In genomic region chr20:53589341-53590065, GRCh38 we compare ENCODE assay signal across 8 cellular contexts. TPM values are rescaled to one million over a fixed set of nuclear protein-coding genes. Genes with fewer than 3 reads are reported as not detected.
A peak's percentile ranks its signal among the peaks of the same experiment; 100 is the strongest.
DNase-seq lines count a peak whose midpoint lies in the region; ATAC-seq and TF ChIP-seq lines count a peak whose summit lies in the region.
"Not testable (repeated sequence)": the region's sequence is repeated elsewhere in the genome, so short reads cannot be mapped to it uniquely, and the experiment has no call there.

No MANE protein-coding gene starts in this region.

- not testable (repeated sequence) for H3K9me2 ChIP-seq in PC-9 (ENCODE audit: insufficient read depth)

- H3K27me3 ChIP-seq in BLaER1 treated with 17β-estradiol and CSF1 and Interleukin-3, amounts not matched to agents 10 nM and 100 nM; PC-9 (ENCODE audit: insufficient read depth, low read depth); left ventricle myocardium inferior (ENCODE audit: low read depth): not testable (repeated sequence)

- intact Hi-C loops in PC-9 (cut with micrococcal nuclease; ENCODE audit: unreplicated experiment) = loop anchor here (5.0 kb wide), 2 partner anchors 278 to 328 kb away; no protein-coding TSS in a partner anchor
- intact Hi-C loops in left ventricle myocardium inferior (cut with micrococcal nuclease) = loop anchor here (10.0 kb wide), 1 partner anchor 145 kb away; no protein-coding TSS in a partner anchor

- POLR2A ChIA-PET in PC-9 (lab: Charles Lee; ENCODE audit: unreplicated experiment) = interaction anchor here (0.6 kb wide), 1 partner anchor 9 kb away, joined by 3 read pairs; no protein-coding TSS in a partner anchor
- POLR2A ChIA-PET in naive thymus-derived CD8-positive, alpha-beta T cell (lab: Charles Lee) = interaction anchor here (0.7 to 8.0 kb wide), 4 partner anchors 8 to 302 kb away, joined by 3 to 88 read pairs (median 4); no protein-coding TSS in a partner anchor

- H3K27me3 Mint-ChIP-seq in naive thymus-derived CD8-positive, alpha-beta T cell; stimulated activated naive B cell treated with anti-CD40 and anti-IgM and Interleukin-4, amounts not matched to agents 10 μg/mL and 1 μg/mL and 100 μg/mL, for 72 hours: not testable (repeated sequence)

- DNase-seq in HS-5 (ENCODE audit: low read depth) = peak; percentile 61
- DNase-seq in PC-9; choroid plexus epithelial cell (ENCODE audit: low read depth); left ventricle myocardium inferior; naive thymus-derived CD8-positive, alpha-beta T cell: not testable (repeated sequence)
- DNase-seq in activated CD8-positive, alpha-beta memory T cell treated with anti-CD3 and anti-CD28 coated beads for 24 hours = peak; percentile 61
- peak; percentile 41 for DNase-seq in stimulated activated naive B cell treated with anti-CD40 and anti-IgM and Interleukin-4, amounts not matched to agents 10 μg/mL and 1 μg/mL and 100 μg/mL, for 72 hours

- peak overlapping the region; percentile 76 to 94 (median 90) for H3K4me3 ChIP-seq in BLaER1 treated with 17β-estradiol and CSF1 and Interleukin-3, amounts not matched to agents 10 nM and 100 nM
- H3K4me3 ChIP-seq in PC-9 (peak overlapping the region; percentile 99), choroid plexus epithelial cell (ENCODE audit: low read depth, low read length) (peak overlapping the region; percentile 14), left ventricle myocardium inferior (peak overlapping the region; percentile 97)

- peak overlapping the region; percentile 95 to 100 (median 100); a peak in 21 of 22 replicates for H3K27ac ChIP-seq in BLaER1 treated with 17β-estradiol and CSF1 and Interleukin-3, amounts not matched to agents 10 nM and 100 nM
- H3K27ac ChIP-seq in PC-9 (peak overlapping the region; percentile 98), left ventricle myocardium inferior (replicated peaks) (peak overlapping the region; percentile 99)

- not testable (repeated sequence) for TF ChIP-seq CTCF in PC-9 (conservative IDR thresholded peaks at IDR 0.05); choroid plexus epithelial cell (conservative IDR thresholded peaks at IDR 0.05; ENCODE audit: low read depth, low read length); left ventricle myocardium inferior (IDR thresholded peaks at IDR 0.05; ENCODE audit: borderline replicate concordance)

- H3F3A ChIP-seq in PC-9 (ENCODE audit: insufficient read depth, low read depth) = peaks cover 21% of the 10 kb centered on the region

- peaks cover 0 to 12% (median 0%) of the 10 kb centered on the region in 11 experiments; a peak in 4 of 22 replicates for H3K36me3 ChIP-seq in BLaER1 treated with 17β-estradiol and CSF1 and Interleukin-3, amounts not matched to agents 10 nM and 100 nM
- H3K36me3 ChIP-seq in PC-9 (ENCODE audit: low read depth) = peaks cover 24% of the 10 kb centered on the region
- H3K36me3 ChIP-seq in left ventricle myocardium inferior = not testable (repeated sequence)

- not testable (repeated sequence) for H3K9me3 Mint-ChIP-seq in naive thymus-derived CD8-positive, alpha-beta T cell; stimulated activated naive B cell treated with anti-CD40 and anti-IgM and Interleukin-4, amounts not matched to agents 10 μg/mL and 1 μg/mL and 100 μg/mL, for 72 hours

- not testable (repeated sequence) for ATAC-seq in naive thymus-derived CD8-positive, alpha-beta T cell
- ATAC-seq in stimulated activated naive B cell treated with anti-CD40 and anti-IgM and Interleukin-4, amounts not matched to agents 10 μg/mL and 1 μg/mL and 100 μg/mL, for 72 hours (replicated peaks) = peak; percentile 8 to 10

- H2AFZ ChIP-seq in PC-9 = not testable (repeated sequence)

- H3K4me2 ChIP-seq in BLaER1 treated with 17β-estradiol and CSF1 and Interleukin-3, amounts not matched to agents 10 nM and 100 nM = peak overlapping the region; percentile 71 to 94 (median 90)
- peak overlapping the region; percentile 94 for H3K4me2 ChIP-seq in PC-9

- H3K4me1 ChIP-seq in BLaER1 treated with 17β-estradiol and CSF1 and Interleukin-3, amounts not matched to agents 10 nM and 100 nM = peaks cover 23 to 42% (median 30%) of the 10 kb centered on the region in 10 experiments
- H3K4me1 ChIP-seq in PC-9 (replicated peaks; ENCODE audit: insufficient read depth) = peaks cover 62% of the 10 kb centered on the region
- H3K4me1 ChIP-seq in left ventricle myocardium inferior = peaks cover 80% of the 10 kb centered on the region

- H3K27ac Mint-ChIP-seq in naive thymus-derived CD8-positive, alpha-beta T cell = peak overlapping the region; percentile 92 to 99 (median 97)
- peak overlapping the region; percentile 98 for H3K27ac Mint-ChIP-seq in stimulated activated naive B cell treated with anti-CD40 and anti-IgM and Interleukin-4, amounts not matched to agents 10 μg/mL and 1 μg/mL and 100 μg/mL, for 72 hours

- peaks cover 0 to 44% (median 0%) of the 10 kb centered on the region in 11 experiments; a peak in 9 of 22 replicates for H4K20me1 ChIP-seq in BLaER1 treated with 17β-estradiol and CSF1 and Interleukin-3, amounts not matched to agents 10 nM and 100 nM
- not testable (repeated sequence) for H4K20me1 ChIP-seq in PC-9 (ENCODE audit: insufficient read depth)

- peak overlapping the region; percentile 98 to 100 (median 100) for H3K9ac ChIP-seq in BLaER1 treated with 17β-estradiol and CSF1 and Interleukin-3, amounts not matched to agents 10 nM and 100 nM

- not testable (repeated sequence) for H3K9me3 ChIP-seq in BLaER1 treated with 17β-estradiol and CSF1 and Interleukin-3, amounts not matched to agents 10 nM and 100 nM (replicated peaks in 1 of 11); PC-9 (ENCODE audit: insufficient read depth, low read depth); left ventricle myocardium inferior (replicated peaks)

- H3K36me3 Mint-ChIP-seq in naive thymus-derived CD8-positive, alpha-beta T cell = not testable (repeated sequence)
- peaks cover 31 to 43% of the 10 kb centered on the region in 2 donors for H3K36me3 Mint-ChIP-seq in stimulated activated naive B cell treated with anti-CD40 and anti-IgM and Interleukin-4, amounts not matched to agents 10 μg/mL and 1 μg/mL and 100 μg/mL, for 72 hours

- peaks cover 90% of the 10 kb centered on the region for H3K79me2 ChIP-seq in PC-9 (ENCODE audit: low read depth)

- H3K4me1 Mint-ChIP-seq in naive thymus-derived CD8-positive, alpha-beta T cell = peaks cover 21 to 63% (median 50%) of the 10 kb centered on the region in 4 donors
- peaks cover 17 to 33% of the 10 kb centered on the region in 2 donors for H3K4me1 Mint-ChIP-seq in stimulated activated naive B cell treated with anti-CD40 and anti-IgM and Interleukin-4, amounts not matched to agents 10 μg/mL and 1 μg/mL and 100 μg/mL, for 72 hours

- CTCF ChIA-PET in PC-9 (lab: Charles Lee) = not testable (repeated sequence)

- H3K4me3 Mint-ChIP-seq in naive thymus-derived CD8-positive, alpha-beta T cell = peak overlapping the region; percentile 86 to 98 (median 98)
- H3K4me3 Mint-ChIP-seq in stimulated activated naive B cell treated with anti-CD40 and anti-IgM and Interleukin-4, amounts not matched to agents 10 μg/mL and 1 μg/mL and 100 μg/mL, for 72 hours = peak overlapping the region; percentile 87 to 91

- not testable (repeated sequence) for BruUV-seq in PC-9 (replicated peaks; lab: Mats Ljungman, UMichigan)

RNA-seq across cellular contexts. Expression of gene ZNF217, which starts 4.1 kb away (rescaled TPM):
- total RNA-seq in PC-9 (2021) (63.8 and 67.3 TPM in 2 replicates), left ventricle myocardium inferior (5.4 TPM)
- total RNA-seq in naive thymus-derived CD8-positive, alpha-beta T cell = 100 to 1,000 TPM; 100 to 101 TPM
- 10 to 100 TPM; 21.5 to 34.2 (median 25.3) TPM for polyA plus RNA-seq in naive thymus-derived CD8-positive, alpha-beta T cell

Comparison
In these comparisons a context has a peak if more than half of its experiments do, and no peak if none do; other contexts are left out.
1. H3K4me3 ChIP-seq: peak in every context shown above with its lines; median percentile 99 in PC-9; 97 in left ventricle myocardium inferior; 90 in BLaER1 treated with 17β-estradiol and CSF1 and Interleukin-3, amounts not matched to agents 10 nM and 100 nM; 14 in choroid plexus epithelial cell.
2. RNA of gene ZNF217, which starts 4.1 kb away (total RNA-seq): 100 to 101 TPM in naive thymus-derived CD8-positive, alpha-beta T cell and 63.8 to 67.3 TPM in PC-9; 5.4 TPM in left ventricle myocardium inferior (single experiment); every median in the first group is over 10 times any median in the second.
3. Peak in every context shown above with its lines, with median percentiles within 50 percentile points of each other: H3K27ac ChIP-seq.